Comparison of ENCODE assay signal across 1 cellular context in genomic region chr14:102139248-102140026, GRCh38.
TF ChIP-seq lines count a peak whose summit lies in the region.

A gene with protein sequence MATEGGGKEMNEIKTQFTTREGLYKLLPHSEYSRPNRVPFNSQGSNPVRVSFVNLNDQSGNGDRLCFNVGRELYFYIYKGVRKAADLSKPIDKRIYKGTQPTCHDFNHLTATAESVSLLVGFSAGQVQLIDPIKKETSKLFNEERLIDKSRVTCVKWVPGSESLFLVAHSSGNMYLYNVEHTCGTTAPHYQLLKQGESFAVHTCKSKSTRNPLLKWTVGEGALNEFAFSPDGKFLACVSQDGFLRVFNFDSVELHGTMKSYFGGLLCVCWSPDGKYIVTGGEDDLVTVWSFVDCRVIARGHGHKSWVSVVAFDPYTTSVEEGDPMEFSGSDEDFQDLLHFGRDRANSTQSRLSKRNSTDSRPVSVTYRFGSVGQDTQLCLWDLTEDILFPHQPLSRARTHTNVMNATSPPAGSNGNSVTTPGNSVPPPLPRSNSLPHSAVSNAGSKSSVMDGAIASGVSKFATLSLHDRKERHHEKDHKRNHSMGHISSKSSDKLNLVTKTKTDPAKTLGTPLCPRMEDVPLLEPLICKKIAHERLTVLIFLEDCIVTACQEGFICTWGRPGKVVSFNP (plus strand): TSS chr14:102139897. CDS start chr14:102139924, 27 bp downstream.

TF ChIP-seq in K562, 482 proteins besides CTCF, POLR2A, EP300 and RAD21 (continued from another document and continues in another):
- no peak for TF ChIP-seq ZNF780A (CRISPR knock-in tag; IDR thresholded peaks at IDR 0.05)
- TF ChIP-seq, protein P1, sequence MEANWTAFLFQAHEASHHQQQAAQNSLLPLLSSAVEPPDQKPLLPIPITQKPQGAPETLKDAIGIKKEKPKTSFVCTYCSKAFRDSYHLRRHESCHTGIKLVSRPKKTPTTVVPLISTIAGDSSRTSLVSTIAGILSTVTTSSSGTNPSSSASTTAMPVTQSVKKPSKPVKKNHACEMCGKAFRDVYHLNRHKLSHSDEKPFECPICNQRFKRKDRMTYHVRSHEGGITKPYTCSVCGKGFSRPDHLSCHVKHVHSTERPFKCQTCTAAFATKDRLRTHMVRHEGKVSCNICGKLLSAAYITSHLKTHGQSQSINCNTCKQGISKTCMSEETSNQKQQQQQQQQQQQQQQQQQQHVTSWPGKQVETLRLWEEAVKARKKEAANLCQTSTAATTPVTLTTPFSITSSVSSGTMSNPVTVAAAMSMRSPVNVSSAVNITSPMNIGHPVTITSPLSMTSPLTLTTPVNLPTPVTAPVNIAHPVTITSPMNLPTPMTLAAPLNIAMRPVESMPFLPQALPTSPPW (CRISPR knock-in tag; IDR thresholded peaks at IDR 0.05) = peak; percentile 68
- TF ChIP-seq BHLHE40 (IDR thresholded peaks at IDR 0.05; ENCODE audit: low read length) = no peak
- no peak for TF ChIP-seq KAT8 (IDR thresholded peaks at IDR 0.05; ENCODE audit: low read depth)
- no peak for TF ChIP-seq JUN (IDR thresholded peaks at IDR 0.05; ENCODE audit: borderline replicate concordance, low read depth, low read length)
- 0 out of 2 replicates have a peak, but pooled peaks have one; percentile 51 for TF ChIP-seq JUN (CRISPR knock-in tag; IDR thresholded peaks at IDR 0.05; ENCODE audit: borderline replicate concordance)
- peak; percentile 32; the same call in 1 of the 2 replicates for TF ChIP-seq POLR2AphosphoS5 (IDR thresholded peaks at IDR 0.05; ENCODE audit: control insufficient read depth, insufficient read depth, low read depth, low read length)
- peak; percentile 80 for TF ChIP-seq TBP (optimal IDR thresholded peaks at IDR 0.05; ENCODE audit: low read depth, low read length)
- TF ChIP-seq ZNF165 (CRISPR knock-in tag; IDR thresholded peaks at IDR 0.05; ENCODE audit: borderline replicate concordance) = no peak
- TF ChIP-seq, protein P2, sequence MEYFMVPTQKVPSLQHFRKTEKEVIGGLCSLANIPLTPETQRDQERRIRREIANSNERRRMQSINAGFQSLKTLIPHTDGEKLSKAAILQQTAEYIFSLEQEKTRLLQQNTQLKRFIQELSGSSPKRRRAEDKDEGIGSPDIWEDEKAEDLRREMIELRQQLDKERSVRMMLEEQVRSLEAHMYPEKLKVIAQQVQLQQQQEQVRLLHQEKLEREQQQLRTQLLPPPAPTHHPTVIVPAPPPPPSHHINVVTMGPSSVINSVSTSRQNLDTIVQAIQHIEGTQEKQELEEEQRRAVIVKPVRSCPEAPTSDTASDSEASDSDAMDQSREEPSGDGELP (CRISPR knock-in tag; IDR thresholded peaks at IDR 0.05; ENCODE audit: borderline replicate concordance) = peak; percentile 63
- TF ChIP-seq EGR1 (conservative IDR thresholded peaks at IDR 0.05) = peak; percentile 32
- TF ChIP-seq SAP30 (IDR thresholded peaks at IDR 0.05; ENCODE audit: borderline replicate concordance, insufficient read depth, low read depth, low read length, poor library complexity, severe bottlenecking) = peak; percentile 61
- peak; percentile 56; the same call in 1 of the 2 replicates for TF ChIP-seq MTA3 (IDR thresholded peaks at IDR 0.05; ENCODE audit: borderline replicate concordance)
- TF ChIP-seq POLR2G (IDR thresholded peaks at IDR 0.05; ENCODE audit: low read depth, low read length) = peak; percentile 87
- peak; percentile 86 to 92 for TF ChIP-seq MNT (conservative IDR thresholded peaks at IDR 0.05)
- peak; percentile 73 for TF ChIP-seq PRDM10 (IDR thresholded peaks at IDR 0.05; ENCODE audit: partially characterized antibody)
- TF ChIP-seq PHF8 (IDR thresholded peaks at IDR 0.05; ENCODE audit: borderline replicate concordance, low read length) = peak; percentile 48; the same call in 1 of the 2 replicates
- TF ChIP-seq ATF7 (IDR thresholded peaks at IDR 0.05) = peak; percentile 45; the same call in 1 of the 2 replicates
- TF ChIP-seq, protein P3, sequence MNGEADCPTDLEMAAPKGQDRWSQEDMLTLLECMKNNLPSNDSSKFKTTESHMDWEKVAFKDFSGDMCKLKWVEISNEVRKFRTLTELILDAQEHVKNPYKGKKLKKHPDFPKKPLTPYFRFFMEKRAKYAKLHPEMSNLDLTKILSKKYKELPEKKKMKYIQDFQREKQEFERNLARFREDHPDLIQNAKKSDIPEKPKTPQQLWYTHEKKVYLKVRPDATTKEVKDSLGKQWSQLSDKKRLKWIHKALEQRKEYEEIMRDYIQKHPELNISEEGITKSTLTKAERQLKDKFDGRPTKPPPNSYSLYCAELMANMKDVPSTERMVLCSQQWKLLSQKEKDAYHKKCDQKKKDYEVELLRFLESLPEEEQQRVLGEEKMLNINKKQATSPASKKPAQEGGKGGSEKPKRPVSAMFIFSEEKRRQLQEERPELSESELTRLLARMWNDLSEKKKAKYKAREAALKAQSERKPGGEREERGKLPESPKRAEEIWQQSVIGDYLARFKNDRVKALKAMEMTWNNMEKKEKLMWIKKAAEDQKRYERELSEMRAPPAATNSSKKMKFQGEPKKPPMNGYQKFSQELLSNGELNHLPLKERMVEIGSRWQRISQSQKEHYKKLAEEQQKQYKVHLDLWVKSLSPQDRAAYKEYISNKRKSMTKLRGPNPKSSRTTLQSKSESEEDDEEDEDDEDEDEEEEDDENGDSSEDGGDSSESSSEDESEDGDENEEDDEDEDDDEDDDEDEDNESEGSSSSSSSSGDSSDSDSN (IDR thresholded peaks at IDR 0.05; ENCODE audit: borderline replicate concordance in 1 of 2, low read depth in 2 of 2, low read length in 2 of 2) = 0 out of 4 replicates have a peak, but pooled peaks of 1 of the 2 experiments have one; percentile 14
- TF ChIP-seq RBFOX2 (IDR thresholded peaks at IDR 0.05; ENCODE audit: low read depth, low read length) = peak; percentile 83
- TF ChIP-seq SIN3A (IDR thresholded peaks at IDR 0.05; ENCODE audit: borderline replicate concordance in 2 of 2, control insufficient read depth in 1 of 2, low read depth in 2 of 2, low read length in 2 of 2) = peak in 1 of 2 experiments; percentile 5; a peak in 1 of 4 replicates
- TF ChIP-seq CXXC5 (CRISPR knock-in tag; IDR thresholded peaks at IDR 0.05) = 0 out of 2 replicates have a peak, but pooled peaks have one; percentile 6
- peak; percentile 31 for TF ChIP-seq TAF9B (IDR thresholded peaks at IDR 0.05; ENCODE audit: partially characterized antibody)
- TF ChIP-seq SMARCC2 (IDR thresholded peaks at IDR 0.05; ENCODE audit: low read depth) = no peak
- no peak for TF ChIP-seq ZNF785 (CRISPR knock-in tag; IDR thresholded peaks at IDR 0.05)
- peak; percentile 47; the same call in 1 of the 2 replicates for TF ChIP-seq FOXK1 (CRISPR knock-in tag; IDR thresholded peaks at IDR 0.05; ENCODE audit: borderline replicate concordance)
- peak; percentile 62; the same call in 1 of the 2 replicates for TF ChIP-seq MAX (CRISPR knock-in tag; IDR thresholded peaks at IDR 0.05)
- TF ChIP-seq SP1 (CRISPR knock-in tag; IDR thresholded peaks at IDR 0.05) = peak; percentile 71
- TF ChIP-seq, protein P4, sequence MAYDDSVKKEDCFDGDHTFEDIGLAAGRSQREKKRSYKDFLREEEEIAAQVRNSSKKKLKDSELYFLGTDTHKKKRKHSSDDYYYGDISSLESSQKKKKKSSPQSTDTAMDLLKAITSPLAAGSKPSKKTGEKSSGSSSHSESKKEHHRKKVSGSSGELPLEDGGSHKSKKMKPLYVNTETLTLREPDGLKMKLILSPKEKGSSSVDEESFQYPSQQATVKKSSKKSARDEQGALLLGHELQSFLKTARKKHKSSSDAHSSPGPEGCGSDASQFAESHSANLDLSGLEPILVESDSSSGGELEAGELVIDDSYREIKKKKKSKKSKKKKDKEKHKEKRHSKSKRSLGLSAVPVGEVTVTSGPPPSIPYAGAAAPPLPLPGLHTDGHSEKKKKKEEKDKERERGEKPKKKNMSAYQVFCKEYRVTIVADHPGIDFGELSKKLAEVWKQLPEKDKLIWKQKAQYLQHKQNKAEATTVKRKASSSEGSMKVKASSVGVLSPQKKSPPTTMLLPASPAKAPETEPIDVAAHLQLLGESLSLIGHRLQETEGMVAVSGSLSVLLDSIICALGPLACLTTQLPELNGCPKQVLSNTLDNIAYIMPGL (CRISPR knock-in tag; IDR thresholded peaks at IDR 0.05) = no peak
- no peak for TF ChIP-seq CREB1 (IDR thresholded peaks at IDR 0.05)
- 0 out of 2 replicates have a peak, but pooled peaks have one; percentile 25 for TF ChIP-seq CREB1 (CRISPR knock-in tag; IDR thresholded peaks at IDR 0.05)
- no peak for TF ChIP-seq MTA2 (IDR thresholded peaks at IDR 0.05; ENCODE audit: low read depth)
- 0 out of 2 replicates have a peak, but pooled peaks have one; percentile 21 for TF ChIP-seq RUNX1 (IDR thresholded peaks at IDR 0.05; ENCODE audit: low read depth)
- TF ChIP-seq YBX1 (IDR thresholded peaks at IDR 0.05) = no peak
- no peak for TF ChIP-seq HDAC2 (IDR thresholded peaks at IDR 0.05)
- 0 out of 2 replicates have a peak, but pooled peaks have one; percentile 23 for TF ChIP-seq ZNF143 (CRISPR knock-in tag; IDR thresholded peaks at IDR 0.05)
- peak; percentile 45 to 96; a peak in 3 of 4 replicates for TF ChIP-seq MAZ (CRISPR knock-in tag; conservative IDR thresholded peaks at IDR 0.05 in 1 of 2, IDR thresholded peaks at IDR 0.05 in 1 of 2)
- TF ChIP-seq NFIC (IDR thresholded peaks at IDR 0.05) = peak; percentile 47
- TF ChIP-seq NRF1 (conservative IDR thresholded peaks at IDR 0.05 in 1 of 2, IDR thresholded peaks at IDR 0.05 in 1 of 2) = peak; percentile 92 to 93
- TF ChIP-seq FOXK2 (conservative IDR thresholded peaks at IDR 0.05 in 1 of 2, IDR thresholded peaks at IDR 0.05 in 1 of 2; ENCODE audit: low read depth in 2 of 2) = peak; percentile 95 to 97
- TF ChIP-seq L3MBTL2 (IDR thresholded peaks at IDR 0.05) = peak; percentile 38; the same call in 1 of the 2 replicates
- TF ChIP-seq, protein P5, sequence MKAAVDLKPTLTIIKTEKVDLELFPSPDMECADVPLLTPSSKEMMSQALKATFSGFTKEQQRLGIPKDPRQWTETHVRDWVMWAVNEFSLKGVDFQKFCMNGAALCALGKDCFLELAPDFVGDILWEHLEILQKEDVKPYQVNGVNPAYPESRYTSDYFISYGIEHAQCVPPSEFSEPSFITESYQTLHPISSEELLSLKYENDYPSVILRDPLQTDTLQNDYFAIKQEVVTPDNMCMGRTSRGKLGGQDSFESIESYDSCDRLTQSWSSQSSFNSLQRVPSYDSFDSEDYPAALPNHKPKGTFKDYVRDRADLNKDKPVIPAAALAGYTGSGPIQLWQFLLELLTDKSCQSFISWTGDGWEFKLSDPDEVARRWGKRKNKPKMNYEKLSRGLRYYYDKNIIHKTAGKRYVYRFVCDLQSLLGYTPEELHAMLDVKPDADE (conservative IDR thresholded peaks at IDR 0.05; ENCODE audit: control insufficient read depth, low read depth, low read length) = 0 out of 2 replicates have a peak, but pooled peaks have one; percentile 11
- no peak for TF ChIP-seq ZNF444 (CRISPR knock-in tag; IDR thresholded peaks at IDR 0.05)
